8 cellular contexts compared by ENCODE assay signal in genomic region chr1:26035959-26036755, GRCh38. TPM values are rescaled to one million over a fixed set of nuclear protein-coding genes. Genes with fewer than 3 reads are reported as not detected.
DNase-seq lines count a peak whose midpoint lies in the region; ATAC-seq and TF ChIP-seq lines count a peak whose summit lies in the region.

No MANE protein-coding gene starts in this region.

- ATAC-seq in HG02981 (IDR thresholded peaks at IDR 0.05; ENCODE audit: unreplicated experiment) (peak; percentile 53), right lobe of liver (peak; percentile 91 to 94 (median 93))

- no peaks in the 10 kb centered on the region for H3K9me3 ChIP-seq in right lobe of liver

- H3K27ac ChIP-seq in ACC112 (ENCODE audit: low read depth, low read length) (peak overlapping the region; percentile 5; the same call in 1 of the 2 replicates), right lobe of liver (peak overlapping the region; percentile 43 to 59 (median 56))

- no peaks in the 10 kb centered on the region for H3K36me3 ChIP-seq in ACC112 (ENCODE audit: insufficient read depth, low read length)
- H3K36me3 ChIP-seq in right lobe of liver, result no peaks in the 10 kb centered on the region

- intact Hi-C loops in right lobe of liver (cut with DNase I), result loop anchor here in 1 of 2 donors (10.0 kb wide), 1 partner anchor 119 kb away; the partner anchor contains the start of gene FAM110D

- H3K4me3 ChIP-seq in ACC112 (ENCODE audit: low read depth, low read length) (peak overlapping the region; percentile 81), right lobe of liver (peak overlapping the region; percentile 75 to 90 (median 82))

- 0% methylated on average over 28 of the region's 39 CpGs for WGBS in right lobe of liver (ENCODE audit: insufficient coverage, low coverage, low lambda C conversion rate, missing lambda C conversion rate)

- peak; percentile 99 for TF ChIP-seq CTCF in GM13977 (IDR thresholded peaks at IDR 0.05; ENCODE audit: extremely low read depth, insufficient read depth, missing control alignments)
- TF ChIP-seq CTCF in right lobe of liver (IDR thresholded peaks at IDR 0.05), result peak; percentile 99

- no peak for TF ChIP-seq POLR2A in right lobe of liver (IDR thresholded peaks at IDR 0.05)

- H3K27me3 ChIP-seq in ACC112 (ENCODE audit: insufficient read depth, low read length) (no peaks in the 10 kb centered on the region), right lobe of liver (no peaks in the 10 kb centered on the region)

- H2AFZ ChIP-seq in ACC112 (ENCODE audit: low read length, unreplicated experiment), result peak overlapping the region; percentile 97

- in situ Hi-C loops in GM13977 (cut with MboI; ENCODE audit: low pct_unique_long_range_greater_than_20kb, low sequenced_read_pairs, unreplicated experiment), result no loop called here

- peaks cover 9% of the 10 kb centered on the region for H3K4me1 ChIP-seq in ACC112 (ENCODE audit: control insufficient read depth, insufficient read depth, low read length, unreplicated experiment)
- no peaks in the 10 kb centered on the region for H3K4me1 ChIP-seq in right lobe of liver

- no peaks in the 10 kb centered on the region for H3K79me2 ChIP-seq in ACC112 (ENCODE audit: control insufficient read depth, insufficient read depth, low read length, unreplicated experiment)

- DNase-seq in GM13977 (ENCODE audit: low spot score), result peak; percentile 93
- peak; percentile 73 for DNase-seq in NCI-H2196 (lab: John Stamatoyannopoulos, UW; ENCODE audit: unreplicated experiment)
- peak; percentile 62 to 66 for DNase-seq in activated CD4-positive, alpha-beta T cell treated with anti-CD3 and anti-CD28 coated beads, Interleukin-2, amount 50 U/mL, for 4 hours
- DNase-seq in dermis microvascular lymphatic vessel endothelial cell (ENCODE audit: low read depth in 2 of 2), result peak; percentile 27 to 62
- DNase-seq in right lobe of liver, result peak; percentile 84 to 85 (median 85)
- DNase-seq in stimulated activated CD4-positive, alpha-beta T cell treated with anti-CD3 and anti-CD28 coated beads, Interleukin-4, amount 100 ng/mL, for 1 hour, result peak; percentile 77

RNA-seq across cellular contexts. Expression of gene SLC30A2, which starts 9.8 kb away (rescaled TPM):
- total RNA-seq in dermis microvascular lymphatic vessel endothelial cell, result 0.13 TPM in 1 of 2 replicates, not detected in the other
- total RNA-seq in right lobe of liver, result under 1 TPM in 5 of 6 experiments, not detected in 1; 0.07 to 0.31 (median 0.22) TPM

RNA-seq across cellular contexts. Expression of gene EXTL1, which starts 14.6 kb away (rescaled TPM):
- total RNA-seq in dermis microvascular lymphatic vessel endothelial cell (not detected in 2 replicates), right lobe of liver (under 1 TPM in 2 of 6 experiments, not detected in 4; 0.06 to 0.19 TPM)

RNA-seq across cellular contexts. Expression of gene TRIM63, which starts 31.3 kb away (rescaled TPM):
- total RNA-seq in dermis microvascular lymphatic vessel endothelial cell (not detected in 2 replicates), right lobe of liver (1 to 10 TPM in 1 of 6 experiments, under 1 TPM in 2, not detected in 3; 0.18 to 3.5 (median 0.49) TPM)

RNA-seq across cellular contexts. Expression of gene PAFAH2, which starts 38.3 kb away (rescaled TPM):
- total RNA-seq in dermis microvascular lymphatic vessel endothelial cell, result 12.1 and 17.3 TPM in 2 replicates
- total RNA-seq in right lobe of liver, result 10 to 100 TPM; 13.2 to 25.2 (median 18.6) TPM

Comparison
In these comparisons a context has a peak if more than half of its experiments do, and no peak if none do; other contexts are left out.
1. Peak in every context shown above with its lines: DNase-seq, ATAC-seq, H3K4me3 ChIP-seq and H3K27ac ChIP-seq.